25 cellular contexts compared by ENCODE assay signal in genomic region chrY:16136576-16137298, GRCh38.
"Had no signal": no experiment of that assay in that cellular context is flagged by ENCODE, and none has a peak within 500 bp of the region (broad histone marks: within the 10 kb centered on the region; RNA-seq: fewer than 3 reads in every experiment).

No MANE protein-coding gene starts in this region.

- H3K27me3 ChIP-seq: MG63, Peyer's patch, SJCRH30 had no signal

- H3K4me3 ChIP-seq: MG63, PC-9, Peyer's patch, SJCRH30 had no signal

- H3K4me1 ChIP-seq: Peyer's patch, SJCRH30 had no signal

- H3K4me2 ChIP-seq: PC-9 had no signal

- ATAC-seq: HepG2, Right ventricle myocardium inferior, SK-N-SH treated with all-trans-retinoic acid at 6 μM for 48 hours had no signal

- H2AFZ ChIP-seq: PC-9 had no signal

- H3K36me3 ChIP-seq: MG63, Peyer's patch, SJCRH30 had no signal

- H3K27ac ChIP-seq: PC-9, Peyer's patch, SJCRH30 had no signal

- DNase-seq: IMR-90, Karpas-422, KG1, MG63, NCI-H1092, NCI-H1105 treated with DMSO at 0.1 percent for 48 hours, NCI-H1417 treated with DMSO at 0.1 percent for 48 hours, NCI-H187, NCI-H2029, NCI-H2081 treated with DMSO at 0.1 percent for 48 hours, NCI-H2171, NCI-H226, NCI-H446, NCI-H510A, NCI-H524 treated with DMSO at 0.1 percent for 48 hours, NCI-H69, NCI-H774, OCI-M1, PC-9, Peyer's patch, SHP77 treated with DMSO at 0.1 percent for 48 hours, SJCRH30 had no signal

- H3K9me3 ChIP-seq: MG63, Peyer's patch, SJCRH30 had no signal
